8 cellular contexts compared by ENCODE assay signal in the genomic region with DNA sequence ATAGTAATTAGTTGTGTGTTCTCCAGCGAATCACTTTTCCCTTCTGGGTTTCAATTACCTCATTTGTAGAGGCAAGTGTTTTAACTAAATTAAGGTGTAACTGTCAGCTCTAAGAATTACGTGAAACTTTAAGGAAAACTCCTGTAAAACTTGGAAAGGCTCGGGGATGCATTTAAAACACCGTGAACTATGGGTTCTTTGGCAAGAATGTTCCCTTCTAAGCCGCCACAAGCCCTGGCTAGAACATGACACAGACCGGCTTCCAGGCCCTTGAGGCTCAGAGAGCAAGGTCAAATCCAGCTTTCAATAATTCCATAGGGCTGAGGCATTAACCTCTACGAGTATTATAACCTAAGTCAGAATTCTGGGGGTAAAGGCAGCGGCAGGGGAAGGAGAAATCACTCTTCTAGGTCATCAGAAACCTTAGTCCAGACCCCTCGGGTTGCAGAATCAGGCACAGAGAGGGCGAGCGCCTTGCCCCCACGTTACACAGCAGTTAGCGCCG. TPM values are rescaled to one million over a fixed set of nuclear protein-coding genes. Genes with fewer than 3 reads are reported as not detected.
DNase-seq lines count a peak whose midpoint lies in the region; ATAC-seq and TF ChIP-seq lines count a peak whose summit lies in the region.

No MANE protein-coding gene starts in this region.

- H3K36me3 ChIP-seq in A673 (ENCODE audit: insufficient read depth, low read length, poor library complexity, severe bottlenecking): no peaks in the 10 kb centered on the region
- H3K36me3 ChIP-seq in gastroesophageal sphincter: no peaks in the 10 kb centered on the region

- CTCF ChIA-PET in A673 (lab: Charles Lee): interaction anchor here (0.6 kb wide), 1 partner anchor 14 kb away, joined by 3 read pairs; no protein-coding TSS in a partner anchor
- CTCF ChIA-PET in WTC11 (lab: Charles Lee): interaction anchor here (1.4 to 1.7 kb wide), 2 partner anchors 13 to 81 kb away, joined by 4 to 8 read pairs; no protein-coding TSS in a partner anchor
- CTCF ChIA-PET in GM10248 (lab: Yijun Ruan, JAX): interaction anchor here (0.7 to 2.8 kb wide), 7 partner anchors 8 to 292 kb away, joined by 3 to 13 read pairs (median 3); no protein-coding TSS in a partner anchor

- H3K4me1 ChIP-seq in A673 (ENCODE audit: insufficient read depth, low read length, poor library complexity, severe bottlenecking) (peaks cover 10% of the 10 kb centered on the region), gastroesophageal sphincter (peaks cover 0 to 36% (median 0%) of the 10 kb centered on the region in 3 donors)

- peaks cover 23% of the 10 kb centered on the region for H3K4me1 Mint-ChIP-seq in WTC11

- ATAC-seq in GM18498 (IDR thresholded peaks at IDR 0.05; ENCODE audit: unreplicated experiment) (peak; percentile 31), HG03175 (IDR thresholded peaks at IDR 0.05; ENCODE audit: unreplicated experiment) (peak; percentile 29), WTC11 (peak; percentile 4), gastroesophageal sphincter (peak; percentile 21), omental fat pad (ENCODE audit: low FRiP score) (peak; percentile 50)

- no peak for TF ChIP-seq CTCF in A673 (conservative IDR thresholded peaks at IDR 0.05; ENCODE audit: low read depth, low read length)
- TF ChIP-seq CTCF in WTC11 (IDR thresholded peaks at IDR 0.05): no peak
- no peak for TF ChIP-seq CTCF in gastroesophageal sphincter (IDR thresholded peaks at IDR 0.05)
- no peak for TF ChIP-seq CTCF in omental fat pad (IDR thresholded peaks at IDR 0.05)
- TF ChIP-seq CTCF in GM10248 (IDR thresholded peaks at IDR 0.05; ENCODE audit: control extremely low read depth, extremely low read depth, low read depth, missing control alignments): no peak

- DNase-seq in A673 (ENCODE audit: low spot score) (peak; percentile 37), WTC11 (ENCODE audit: low spot score) (no peak), omental fat pad (ENCODE audit: low spot score) (no peak), GM10248 (ENCODE audit: extremely low spot score) (no peak), amniotic stem cell (lab: John Stamatoyannopoulos, UW) (no peak)

- intact Hi-C loops in A673 (cut with micrococcal nuclease; ENCODE audit: unreplicated experiment): no loop called here

- peak overlapping the region; percentile 88 for H3K4me3 Mint-ChIP-seq in WTC11

- H3K9me3 ChIP-seq in A673 (ENCODE audit: low read depth, low read length, poor library complexity, severe bottlenecking) (no peaks in the 10 kb centered on the region), gastroesophageal sphincter (no peaks in the 10 kb centered on the region)

- H3K4me3 ChIP-seq in A673 (ENCODE audit: low read depth, low read length, poor library complexity, severe bottlenecking): peak overlapping the region; percentile 84
- H3K4me3 ChIP-seq in gastroesophageal sphincter: peak overlapping the region; percentile 90 to 92

- H3K27me3 Mint-ChIP-seq in WTC11 (ENCODE audit: low read depth): peaks cover 3% of the 10 kb centered on the region; the same call in 1 of the 2 replicates

- BruUV-seq in A673 (replicated peaks; lab: Mats Ljungman, UMichigan): no TSS peak

- H3K27ac ChIP-seq in A673 (ENCODE audit: low read depth, low read length, poor library complexity, severe bottlenecking) (peak overlapping the region; percentile 82), gastroesophageal sphincter (peak overlapping the region; percentile 55 to 91 (median 88))

- no peaks in the 10 kb centered on the region for H3K9me3 Mint-ChIP-seq in WTC11

- no peaks in the 10 kb centered on the region for H3K36me3 Mint-ChIP-seq in WTC11

- no peak for TF ChIP-seq EP300 in gastroesophageal sphincter (IDR thresholded peaks at IDR 0.05)

- 4 to 8% methylated on average over 7 of the region's 14 CpGs for WGBS in gastroesophageal sphincter (ENCODE audit: low coverage in 1 of 2), 2 donors

- H3K27ac Mint-ChIP-seq in WTC11: peak overlapping the region; percentile 16

- TF ChIP-seq POLR2A in gastroesophageal sphincter (IDR thresholded peaks at IDR 0.05): no peak

- POLR2A ChIA-PET in A673 (lab: Charles Lee; ENCODE audit: low non-redundant PET): no interaction called here
- POLR2A ChIA-PET in WTC11 (lab: Charles Lee): no interaction called here
- POLR2A ChIA-PET in GM10248 (lab: Yijun Ruan, JAX): no interaction called here

- H3K27me3 ChIP-seq in A673 (replicated peaks; ENCODE audit: insufficient read depth, low read depth, low read length, poor library complexity) (no peaks in the 10 kb centered on the region), gastroesophageal sphincter (no peaks in the 10 kb centered on the region)

TF ChIP-seq in WTC11, 78 proteins besides CTCF, POLR2A, EP300 and RAD21:
- no peak for TF ChIP-seq TP53 (CRISPR knock-in tag; IDR thresholded peaks at IDR 0.05)
- TF ChIP-seq CDX4 (CRISPR knock-in tag; IDR thresholded peaks at IDR 0.05; ENCODE audit: borderline replicate concordance): no peak
- TF ChIP-seq GTF2I (CRISPR knock-in tag; conservative IDR thresholded peaks at IDR 0.05): peak; percentile 61; the same call in 1 of the 2 replicates
- TF ChIP-seq ZNF396 (CRISPR knock-in tag; IDR thresholded peaks at IDR 0.05; ENCODE audit: borderline replicate concordance): no peak

RNA-seq across cellular contexts. Expression of gene VWA8, which starts 0.7 kb away (rescaled TPM):
- 18.5 and 20.3 TPM in 2 replicates for total RNA-seq in A673 (2021)
- 19.9 to 22.2 TPM (median 20.8 TPM) in 3 replicates for total RNA-seq in WTC11 (2021)
- total RNA-seq in gastroesophageal sphincter: 10 to 100 TPM; 20.3 to 34.7 (median 23.9) TPM
- 10 to 100 TPM; 12.4 to 24.7 (median 18.3) TPM for total RNA-seq in omental fat pad
